13 cellular contexts compared by ENCODE assay signal in the genomic region with DNA sequence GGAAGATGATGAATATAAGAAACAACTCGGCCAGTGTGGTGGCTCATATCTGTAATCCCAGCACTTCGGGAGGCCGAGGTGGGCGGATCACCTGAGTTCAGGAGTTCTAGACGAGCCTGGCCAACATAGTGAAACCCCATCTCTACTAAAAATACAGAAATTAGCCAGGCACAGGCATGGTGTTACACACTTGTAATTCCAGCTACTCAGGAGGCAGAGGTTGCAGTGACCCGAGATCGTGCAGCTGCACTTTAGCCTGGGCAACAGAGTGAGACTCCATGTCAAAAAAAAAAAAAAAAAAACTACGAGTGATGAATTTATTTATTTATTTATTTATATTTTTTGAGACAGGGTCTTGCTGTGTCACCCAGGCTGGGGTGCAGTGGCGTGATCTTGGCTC. TPM values are rescaled to one million over a fixed set of nuclear protein-coding genes. Genes with fewer than 3 reads are reported as not detected.
"Had no signal": no experiment of that assay in that cellular context is flagged by ENCODE, and none has a peak within 500 bp of the region (broad histone marks: within the 10 kb centered on the region; RNA-seq: fewer than 3 reads in every experiment).

No MANE protein-coding gene starts in this region.

RNA-seq across cellular contexts. Expression of gene SLC23A1, which starts 35.2 kb away (rescaled TPM):
- total RNA-seq: dermis blood vessel endothelial cell, gastrocnemius medialis, glomerular endothelial cell, kidney epithelial cell, left cardiac atrium, left ventricle myocardium superior, lung microvascular endothelial cell, mesenteric fat pad, mesothelial cell of epicardium, myocyte had no signal
- polyA plus RNA-seq: heart right ventricle, keratinocyte had no signal

RNA-seq across cellular contexts. Expression of gene MZB1, which starts 41.9 kb away (rescaled TPM):
- total RNA-seq: dermis blood vessel endothelial cell, kidney epithelial cell, lower leg skin had no signal
- polyA plus RNA-seq: keratinocyte had no signal
